1 cellular context compared by ENCODE assay signal in the genomic region with DNA sequence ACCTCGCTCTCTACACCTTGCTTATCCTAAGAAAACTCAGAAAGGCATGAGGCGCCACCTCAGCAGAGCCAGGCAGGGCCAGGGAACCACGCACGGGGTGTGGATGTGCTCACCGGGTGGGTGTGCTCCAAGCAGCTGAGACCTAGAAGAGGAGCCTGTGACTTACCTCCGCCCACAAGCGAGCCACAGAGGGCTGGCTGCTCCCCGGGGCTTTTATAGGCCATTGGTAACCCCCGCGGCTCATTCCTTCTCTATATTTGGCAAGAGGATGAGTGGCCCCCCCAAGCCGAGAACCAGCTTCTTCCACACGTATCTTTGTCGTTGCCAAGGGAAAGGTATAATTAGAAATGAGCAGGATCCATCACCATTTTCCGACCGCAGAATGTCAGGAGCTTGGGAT.
TF ChIP-seq lines count a peak whose summit lies in the region.

A gene (minus strand): TSS at position 187 of the 400 bp plus-strand sequence. CDS start 2,245 bp downstream, outside the sequence.

TF ChIP-seq in IMR-90, 13 proteins besides CTCF, POLR2A, EP300 and RAD21 (continued from another document):
- TF ChIP-seq CEBPB (IDR thresholded peaks at IDR 0.05; ENCODE audit: low read depth, low read length) (no peak), BHLHE40 (IDR thresholded peaks at IDR 0.05; ENCODE audit: low read depth, low read length) (no peak), NFE2L2 (IDR thresholded peaks at IDR 0.05; ENCODE audit: low read depth, low read length) (no peak), RFX5 (IDR thresholded peaks at IDR 0.05; ENCODE audit: low read depth, low read length) (no peak), CHD1 (IDR thresholded peaks at IDR 0.05; ENCODE audit: low read depth, low read length) (no peak), RCOR1 (IDR thresholded peaks at IDR 0.05; ENCODE audit: insufficient replicate concordance, low read length) (no peak), MAZ (IDR thresholded peaks at IDR 0.05; ENCODE audit: borderline replicate concordance, low read depth, low read length) (no peak)
TF ChIP-seq in IMR-90: peak in this region for 0.
